ENCODE assay signal across 8 cellular contexts in the genomic region with DNA sequence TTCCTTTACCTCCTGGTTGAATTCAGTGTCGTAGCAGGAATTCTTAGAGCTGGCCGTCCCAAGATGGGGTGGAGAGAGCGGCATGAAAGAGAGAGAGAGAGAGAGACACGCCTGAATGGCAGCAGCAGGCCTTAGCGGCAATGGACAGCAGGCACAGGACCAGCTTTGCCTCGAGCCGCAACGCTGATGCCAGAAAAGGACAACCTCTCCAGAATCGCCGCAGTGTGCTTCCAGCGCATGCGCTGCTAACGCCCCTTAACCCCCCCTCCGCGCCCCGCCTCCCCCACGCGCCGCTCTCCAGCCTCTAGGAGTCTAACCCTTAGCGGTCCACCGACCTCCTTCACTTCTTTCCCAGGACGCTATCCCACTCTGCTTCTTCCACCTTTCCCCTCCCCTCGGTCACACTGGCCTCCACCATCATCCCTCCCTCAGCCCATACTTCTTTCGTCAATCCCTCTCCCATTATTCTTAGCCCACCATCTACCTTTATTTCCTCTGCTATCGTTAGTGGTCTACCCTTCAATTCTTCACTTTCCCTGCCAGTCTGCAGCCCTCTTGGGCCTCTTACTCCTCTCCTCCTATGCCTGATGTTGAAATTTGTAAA. TPM values are rescaled to one million over a fixed set of nuclear protein-coding genes. Genes with fewer than 3 reads are reported as not detected.
A peak's percentile ranks its signal among the peaks of the same experiment; 100 is the strongest.
DNase-seq lines count a peak whose midpoint lies in the region; FAIRE-seq and TF ChIP-seq lines count a peak whose summit lies in the region.

No MANE protein-coding gene starts in this region.

- no peaks in the 10 kb centered on the region for H3K9me2 ChIP-seq in SK-N-SH

- peaks cover 40% of the 10 kb centered on the region for H3K79me2 ChIP-seq in SK-N-SH (ENCODE audit: insufficient read depth)

- TF ChIP-seq POLR2A in NB4 (IDR thresholded peaks at IDR 0.05; ENCODE audit: extremely low read depth, insufficient read length) = no peak

- CTCF ChIA-PET in AG04450 (lab: Charles Lee) = interaction anchor here (0.7 kb wide), 2 partner anchors 48 to 51 kb away, joined by 3 read pairs; no protein-coding TSS in a partner anchor
- CTCF ChIA-PET in SK-N-SH (lab: Yijun Ruan, JAX) = interaction anchor here (0.6 to 1.1 kb wide), 2 partner anchors 16 to 302 kb away, joined by 3 read pairs; no protein-coding TSS in a partner anchor

- FAIRE-seq in GM19239 (lab: Jason Lieb, UNC) = peak; percentile 40

- POLR2A ChIA-PET in AG04450 (lab: Yijun Ruan, JAX) (no interaction called here), SK-N-SH (lab: Yijun Ruan, JAX) (interaction anchor here (1.4 kb wide), 1 partner anchor 12 kb away, joined by 4 read pairs; no protein-coding TSS in a partner anchor)

- peak overlapping the region; percentile 84 for H3K4me2 ChIP-seq in SK-N-SH

- TF ChIP-seq EP300 in SK-N-SH (IDR thresholded peaks at IDR 0.05; ENCODE audit: borderline replicate concordance in 1 of 2, low read depth in 1 of 2, low read length in 1 of 2) = no peak

- peak overlapping the region; percentile 61 for H3K27ac ChIP-seq in AG04450 (ENCODE audit: low read depth, low read length)
- H3K27ac ChIP-seq in SK-N-SH (ENCODE audit: low read depth in 2 of 2, low read length in 1 of 2) = peak overlapping the region; percentile 88 to 98

- DNase-seq in AG04450 (ENCODE audit: low read depth, low spot score) (peak; percentile 36), GM19239 (ENCODE audit: insufficient read length, low spot score) (peak; percentile 17), NB4 (ENCODE audit: low read depth) (peak; percentile 79), SK-N-SH (peak; percentile 87), glomerular visceral epithelial cell (ENCODE audit: extremely low spot score) (peak; percentile 78), occipital lobe (lab: John Stamatoyannopoulos, UW) (peak; percentile 64), superior temporal gyrus (ENCODE audit: extremely low spot score) (peak; percentile 83)
- peak; percentile 66 for DNase-seq in activated naive CD4-positive, alpha-beta T cell treated with anti-CD3 and anti-CD28 coated beads, Interleukin-2, amount 50 U/mL, for 16 hours

- H3K27me3 ChIP-seq in AG04450 (ENCODE audit: control insufficient read depth, insufficient read depth, low read length) (no peaks in the 10 kb centered on the region), SK-N-SH (ENCODE audit: insufficient read depth) (no peaks in the 10 kb centered on the region)

- WGBS in SK-N-SH (ENCODE audit: low lambda C conversion rate) = 2% methylated on average over 18 of the region's 25 CpGs

- H4K20me1 ChIP-seq in SK-N-SH (ENCODE audit: insufficient read depth) = no peaks in the 10 kb centered on the region

- no peak for TF ChIP-seq CTCF in AG04450 (IDR thresholded peaks at IDR 0.05; ENCODE audit: low read depth, low read length)
- TF ChIP-seq CTCF in NB4 (IDR thresholded peaks at IDR 0.05; ENCODE audit: low read depth, low read length) = no peak
- no peak for TF ChIP-seq CTCF in SK-N-SH (IDR thresholded peaks at IDR 0.05)

- peaks cover 2% of the 10 kb centered on the region; the same call in 1 of the 2 replicates for H3K9me3 ChIP-seq in AG04450 (ENCODE audit: control insufficient read depth, insufficient read depth, low read length)
- H3K9me3 ChIP-seq in SK-N-SH = no peaks in the 10 kb centered on the region

- peaks cover 7% of the 10 kb centered on the region for H3F3A ChIP-seq in SK-N-SH (replicated peaks; ENCODE audit: insufficient read depth)

- peaks cover 4 to 17% of the 10 kb centered on the region in 2 experiments for H3K36me3 ChIP-seq in SK-N-SH (replicated peaks in 1 of 2; ENCODE audit: control insufficient read depth in 1 of 2, insufficient read depth in 2 of 2, low read length in 1 of 2)

- peak overlapping the region; percentile 94 for H2AFZ ChIP-seq in SK-N-SH (ENCODE audit: low read depth)

- peaks cover 0 to 4% of the 10 kb centered on the region in 2 experiments; a peak in 2 of 4 replicates for H3K4me1 ChIP-seq in SK-N-SH (ENCODE audit: control insufficient read depth in 1 of 2, insufficient read depth in 2 of 2, low read depth in 1 of 2, low read length in 1 of 2)

- H3K9ac ChIP-seq in SK-N-SH = peak overlapping the region; percentile 94; the same call in 1 of the 2 replicates

- TF ChIP-seq RAD21 in SK-N-SH (IDR thresholded peaks at IDR 0.05; ENCODE audit: low read length) = no peak

- peak overlapping the region; percentile 81 for H3K4me3 ChIP-seq in AG04450 (ENCODE audit: low read depth, low read length)
- H3K4me3 ChIP-seq in NB4 (ENCODE audit: low read depth, low read length) = peak overlapping the region; percentile 78
- peak overlapping the region; percentile 68 to 83 for H3K4me3 ChIP-seq in SK-N-SH (ENCODE audit: low read depth in 2 of 2, low read length in 1 of 2)

TF ChIP-seq in SK-N-SH, 30 proteins besides CTCF, POLR2A, EP300 and RAD21:
- TF ChIP-seq MEF2A (IDR thresholded peaks at IDR 0.05; ENCODE audit: borderline replicate concordance, low read depth) (no peak), EZH2phosphoT487 (IDR thresholded peaks at IDR 0.05; ENCODE audit: borderline replicate concordance, low read depth) (no peak), JUND (IDR thresholded peaks at IDR 0.05) (no peak), CHD2 (IDR thresholded peaks at IDR 0.05; ENCODE audit: low read length, partially characterized antibody) (peak; percentile 13), MXI1 (IDR thresholded peaks at IDR 0.05; ENCODE audit: low read depth, low read length) (peak; percentile 83), ELF1 (IDR thresholded peaks at IDR 0.05) (no peak), TAF1 (IDR thresholded peaks at IDR 0.05; ENCODE audit: borderline replicate concordance, low read depth, low read length) (peak; percentile 67; the same call in 1 of the 2 replicates), YY1 (IDR thresholded peaks at IDR 0.05; ENCODE audit: low read depth) (no peak; the same call in 1 of the 2 replicates), SIN3A (IDR thresholded peaks at IDR 0.05; ENCODE audit: borderline replicate concordance, low read depth, low read length) (0 out of 2 replicates have a peak, but pooled peaks have one; percentile 17), POLR2AphosphoS5 (IDR thresholded peaks at IDR 0.05; ENCODE audit: low read depth, low read length) (peak; percentile 70), NRF1 (IDR thresholded peaks at IDR 0.05; ENCODE audit: low read depth, low read length) (peak; percentile 82), NFIC (IDR thresholded peaks at IDR 0.05; ENCODE audit: borderline replicate concordance) (no peak), RCOR1 (IDR thresholded peaks at IDR 0.05; ENCODE audit: low read length) (no peak)
- TF ChIP-seq, protein P1, sequence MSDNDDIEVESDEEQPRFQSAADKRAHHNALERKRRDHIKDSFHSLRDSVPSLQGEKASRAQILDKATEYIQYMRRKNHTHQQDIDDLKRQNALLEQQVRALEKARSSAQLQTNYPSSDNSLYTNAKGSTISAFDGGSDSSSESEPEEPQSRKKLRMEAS (IDR thresholded peaks at IDR 0.05; ENCODE audit: low read depth) = peak; percentile 69
- TF ChIP-seq, protein P2, sequence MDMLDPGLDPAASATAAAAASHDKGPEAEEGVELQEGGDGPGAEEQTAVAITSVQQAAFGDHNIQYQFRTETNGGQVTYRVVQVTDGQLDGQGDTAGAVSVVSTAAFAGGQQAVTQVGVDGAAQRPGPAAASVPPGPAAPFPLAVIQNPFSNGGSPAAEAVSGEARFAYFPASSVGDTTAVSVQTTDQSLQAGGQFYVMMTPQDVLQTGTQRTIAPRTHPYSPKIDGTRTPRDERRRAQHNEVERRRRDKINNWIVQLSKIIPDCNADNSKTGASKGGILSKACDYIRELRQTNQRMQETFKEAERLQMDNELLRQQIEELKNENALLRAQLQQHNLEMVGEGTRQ (IDR thresholded peaks at IDR 0.05; ENCODE audit: borderline replicate concordance, low read depth, low read length) = no peak
- TF ChIP-seq, protein P3, sequence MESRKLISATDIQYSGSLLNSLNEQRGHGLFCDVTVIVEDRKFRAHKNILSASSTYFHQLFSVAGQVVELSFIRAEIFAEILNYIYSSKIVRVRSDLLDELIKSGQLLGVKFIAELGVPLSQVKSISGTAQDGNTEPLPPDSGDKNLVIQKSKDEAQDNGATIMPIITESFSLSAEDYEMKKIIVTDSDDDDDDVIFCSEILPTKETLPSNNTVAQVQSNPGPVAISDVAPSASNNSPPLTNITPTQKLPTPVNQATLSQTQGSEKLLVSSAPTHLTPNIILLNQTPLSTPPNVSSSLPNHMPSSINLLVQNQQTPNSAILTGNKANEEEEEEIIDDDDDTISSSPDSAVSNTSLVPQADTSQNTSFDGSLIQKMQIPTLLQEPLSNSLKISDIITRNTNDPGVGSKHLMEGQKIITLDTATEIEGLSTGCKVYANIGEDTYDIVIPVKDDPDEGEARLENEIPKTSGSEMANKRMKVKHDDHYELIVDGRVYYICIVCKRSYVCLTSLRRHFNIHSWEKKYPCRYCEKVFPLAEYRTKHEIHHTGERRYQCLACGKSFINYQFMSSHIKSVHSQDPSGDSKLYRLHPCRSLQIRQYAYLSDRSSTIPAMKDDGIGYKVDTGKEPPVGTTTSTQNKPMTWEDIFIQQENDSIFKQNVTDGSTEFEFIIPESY (IDR thresholded peaks at IDR 0.05; ENCODE audit: borderline replicate concordance, low read depth) = no peak
- TF ChIP-seq, protein P4, sequence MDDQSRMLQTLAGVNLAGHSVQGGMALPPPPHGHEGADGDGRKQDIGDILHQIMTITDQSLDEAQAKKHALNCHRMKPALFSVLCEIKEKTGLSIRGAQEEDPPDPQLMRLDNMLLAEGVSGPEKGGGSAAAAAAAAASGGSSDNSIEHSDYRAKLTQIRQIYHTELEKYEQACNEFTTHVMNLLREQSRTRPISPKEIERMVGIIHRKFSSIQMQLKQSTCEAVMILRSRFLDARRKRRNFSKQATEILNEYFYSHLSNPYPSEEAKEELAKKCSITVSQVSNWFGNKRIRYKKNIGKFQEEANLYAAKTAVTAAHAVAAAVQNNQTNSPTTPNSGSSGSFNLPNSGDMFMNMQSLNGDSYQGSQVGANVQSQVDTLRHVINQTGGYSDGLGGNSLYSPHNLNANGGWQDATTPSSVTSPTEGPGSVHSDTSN (IDR thresholded peaks at IDR 0.05) = no peak

RNA-seq across cellular contexts. Expression of a gene that starts 10.5 kb away (rescaled TPM):
- polyA plus RNA-seq in AG04450 (2011; rRNA removed) (not detected in 2 replicates), SK-N-SH (2012; rRNA removed) (not detected in 2 replicates)
- not detected in 2 replicates for polyA minus RNA-seq in AG04450 (2011; rRNA and poly(A)+ RNA removed)
- not detected in 2 replicates for polyA plus RNA-seq in SK-N-SH (2012; cell fraction: cytosol; rRNA removed)
- not detected in 2 replicates for polyA plus RNA-seq in SK-N-SH (2012; cell fraction: nucleus; rRNA removed)
- not detected for total RNA-seq in occipital lobe

Comparison
In these comparisons a context has a peak if more than half of its experiments do, and no peak if none do; other contexts are left out.
1. Peak in every context shown above with its lines: DNase-seq, H3K4me3 ChIP-seq and H3K27ac ChIP-seq.
2. DNase-seq: peak in every context shown above with its lines; median percentile 87 in SK-N-SH; 83 in superior temporal gyrus; 79 in NB4; 78 in glomerular visceral epithelial cell; 66 in activated naive CD4-positive, alpha-beta T cell treated with anti-CD3 and anti-CD28 coated beads, Interleukin-2, amount 50 U/mL, for 16 hours; 64 in occipital lobe; 36 in AG04450; 17 in GM19239.